ENCODE assay signal across 9 cellular contexts in the genomic region with DNA sequence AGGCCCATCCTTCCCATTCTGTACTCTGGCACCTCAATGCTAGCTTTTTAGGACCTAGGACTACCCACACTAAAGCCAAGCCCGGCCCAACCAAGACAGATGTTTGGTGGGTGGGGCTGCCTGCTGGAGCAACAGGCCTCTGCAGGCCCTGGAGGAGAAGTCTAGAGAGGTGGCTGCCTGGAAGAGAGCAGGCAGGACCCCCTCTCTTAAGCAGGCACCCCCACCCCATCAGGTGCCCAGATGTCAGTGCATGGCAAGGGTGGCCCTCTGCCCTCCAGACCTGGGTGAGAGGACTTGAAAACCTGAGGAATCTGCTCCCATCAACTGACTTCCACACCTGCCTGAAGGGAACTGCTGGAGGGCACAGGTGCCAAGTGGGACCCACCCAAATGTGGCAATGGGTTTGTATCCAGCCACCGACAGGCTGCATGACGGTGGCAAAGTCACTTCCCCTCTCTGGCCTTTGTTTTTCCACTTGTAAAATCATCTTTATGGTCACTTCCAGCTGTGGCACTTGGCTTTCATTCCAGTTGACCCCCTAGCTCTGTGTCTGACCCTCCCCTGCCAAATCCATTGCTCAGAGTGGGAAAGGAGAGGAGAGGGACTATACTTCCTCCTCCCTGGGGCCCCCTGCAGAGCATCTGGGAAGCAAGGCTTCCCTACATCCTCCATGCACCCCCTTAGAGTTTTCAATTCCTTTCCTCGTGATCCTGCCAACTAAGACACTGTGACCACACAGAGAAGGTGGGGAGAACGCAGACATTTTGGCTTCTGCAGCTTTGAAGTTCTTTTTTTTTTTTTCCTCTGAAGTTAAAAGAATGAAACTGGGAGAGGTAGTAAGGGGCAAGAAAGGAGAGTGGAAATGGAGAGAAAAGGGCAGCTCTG. TPM values are rescaled to one million over a fixed set of nuclear protein-coding genes. Genes with fewer than 3 reads are reported as not detected.
DNase-seq lines count a peak whose midpoint lies in the region; ATAC-seq, FAIRE-seq and TF ChIP-seq lines count a peak whose summit lies in the region.
"Had no signal": no experiment of that assay in that cellular context is flagged by ENCODE, and none has a peak within 500 bp of the region (broad histone marks: within the 10 kb centered on the region; RNA-seq: fewer than 3 reads in every experiment).

No MANE protein-coding gene starts in this region.

- FAIRE-seq in GM12891 (lab: Jason Lieb, UNC), result peak; percentile 80
- FAIRE-seq in urothelium cell line (lab: Jason Lieb, UNC), result no peak

- no peak for DNase-seq in GM12891 (ENCODE audit: insufficient read length, low spot score)
- DNase-seq in activated CD8-positive, alpha-beta memory T cell treated with anti-CD3 and anti-CD28 coated beads, Interleukin-2, amount 50 U/mL, for 48 hours, result peak; percentile 58
- peak in 1 of 2 donors; percentile 34 for DNase-seq in heart right ventricle
- peak; percentile 73 for DNase-seq in spleen
- no peak for DNase-seq in anterior cingulate cortex (lab: John Stamatoyannopoulos, UW)
- DNase-seq in urothelium cell line (ENCODE audit: low spot score), result no peak
- no peak for DNase-seq in DMS153 (lab: John Stamatoyannopoulos, UW)

- peaks cover 11 to 51% (median 30%) of the 10 kb centered on the region in 9 donors for H3K4me1 ChIP-seq in heart right ventricle
- H3K4me1 ChIP-seq in spleen, result peaks cover 13 to 77% (median 45%) of the 10 kb centered on the region in 6 donors

- H3K9me3 ChIP-seq in heart right ventricle (no peaks in the 10 kb centered on the region), spleen (no peaks in the 10 kb centered on the region)
- H3K9me3 ChIP-seq: SJSA1 had no signal

- no peak for TF ChIP-seq POLR2A in GM12891 (IDR thresholded peaks at IDR 0.05; ENCODE audit: low read depth, low read length)
- TF ChIP-seq POLR2A in spleen (IDR thresholded peaks at IDR 0.05), result no peak

- H3K36me3 ChIP-seq in heart right ventricle (peaks cover 0 to 14% (median 0%) of the 10 kb centered on the region in 9 donors), spleen (peaks cover 0 to 10% (median under 1%) of the 10 kb centered on the region in 6 donors)
- H3K36me3 ChIP-seq: SJSA1 had no signal

- H3K27ac ChIP-seq in heart right ventricle (peak overlapping the region; percentile 78 to 96 (median 90)), spleen (peak overlapping the region; percentile 86 to 97 (median 92))
- H3K27ac ChIP-seq: SJSA1 had no signal

- H3K4me3 ChIP-seq in heart right ventricle, result peak overlapping the region in 9 of 10 donors; percentile 51 to 83 (median 67)
- peak overlapping the region in 6 of 8 donors; percentile 57 to 81 (median 72) for H3K4me3 ChIP-seq in spleen
- H3K4me3 ChIP-seq: SJSA1 had no signal

- no peak for TF ChIP-seq CTCF in heart right ventricle (IDR thresholded peaks at IDR 0.05)
- no peak for TF ChIP-seq CTCF in spleen (IDR thresholded peaks at IDR 0.05 in 8 of 11, conservative IDR thresholded peaks at IDR 0.05 in 3 of 11)

- intact Hi-C loops in heart right ventricle (cut with DNase I), result loop anchor here in 2 of 10 donors (10.0 kb wide), 1 partner anchor 62 kb away; no protein-coding TSS in a partner anchor
- intact Hi-C loops in spleen (cut with DNase I; ENCODE audit: low total_unique reads), result no loop called here

- ATAC-seq in heart right ventricle, result peak in 7 of 8 donors; percentile 2 to 34 (median 21)
- no peak for ATAC-seq in HG03342 (IDR thresholded peaks at IDR 0.05; ENCODE audit: unreplicated experiment)

- H3K27me3 ChIP-seq in heart right ventricle (no peaks in the 10 kb centered on the region), spleen (replicated peaks in 1 of 7) (no peaks in the 10 kb centered on the region)
- H3K27me3 ChIP-seq: SJSA1 had no signal

- 52 to 59% methylated on average over 5 of the region's 5 CpGs for WGBS in heart right ventricle, 2 donors
- WGBS in spleen, 5 donors, result 18 to 37% (median 27%) methylated on average over 5 of the region's 5 CpGs

TF ChIP-seq in GM12891, 5 proteins besides CTCF, POLR2A, EP300 and RAD21:
- no peak for TF ChIP-seq POLR2AphosphoS5 (IDR thresholded peaks at IDR 0.05; ENCODE audit: low read depth, low read length)
- TF ChIP-seq SPI1 (IDR thresholded peaks at IDR 0.05; ENCODE audit: low read depth, low read length), result peak; percentile 26; the same call in 1 of the 2 replicates

RNA-seq across cellular contexts. Expression of gene STAT5A, which starts 1.6 kb away (rescaled TPM):
- polyA plus RNA-seq in GM12891 (2012; ENCODE audit: low read depth, missing spikeins), result 50.2 TPM
- total RNA-seq in heart right ventricle (10 to 100 TPM; 13.4 to 28.5 (median 16.1) TPM), spleen (100 to 1,000 TPM in 1 of 7 donors, 10 to 100 TPM in 6; 63.7 to 131 (median 76.5) TPM)
- polyA plus RNA-seq in heart right ventricle (10 to 100 TPM in 1 of 2 donors, 1 to 10 TPM in 1; 8.2 to 11.9 TPM), spleen (10 to 100 TPM; 22.7 to 42.3 (median 28.4) TPM)

RNA-seq across cellular contexts. Expression of gene STAT5B, which starts 10.5 kb away (rescaled TPM):
- polyA plus RNA-seq in GM12891 (2012; ENCODE audit: low read depth, missing spikeins), result 37.3 TPM
- total RNA-seq in heart right ventricle (10 to 100 TPM; 26.3 to 34.7 (median 30.8) TPM), spleen (100 to 1,000 TPM in 5 of 7 donors, 10 to 100 TPM in 2; 90.2 to 171 (median 103) TPM)
- polyA plus RNA-seq in heart right ventricle (10 to 100 TPM; 14.4 to 22.5 TPM), spleen (10 to 100 TPM; 26.4 to 34.7 (median 26.4) TPM)

Comparison
In these comparisons a context has a peak if more than half of its experiments do, and no peak if none do; other contexts are left out.
1. DNase-seq: peak in activated CD8-positive, alpha-beta memory T cell treated with anti-CD3 and anti-CD28 coated beads, Interleukin-2, amount 50 U/mL, for 48 hours (single experiment) and spleen (single experiment); none in GM12891 (single experiment), anterior cingulate cortex (0 of 58), urothelium cell line (single experiment) and DMS153 (single experiment).